In genomic region chr4:183772361-183772760, GRCh38 we compare ENCODE assay signal across 26 cellular contexts.
"Had no signal": no experiment of that assay in that cellular context is flagged by ENCODE, and none has a peak within 500 bp of the region (broad histone marks: within the 10 kb centered on the region; RNA-seq: fewer than 3 reads in every experiment).

No MANE protein-coding gene starts in this region.

- H3K4me3 ChIP-seq: left lung, lower lobe of right lung, ovary, prostate gland, skin epidermis, stomach, testis, thyroid gland, transverse colon, upper lobe of left lung had no signal

- H3K4me1 ChIP-seq: left lung, lower lobe of right lung, prostate gland, testis, thyroid gland, transverse colon, upper lobe of left lung had no signal

- FAIRE-seq: kidney had no signal

- H3K36me3 ChIP-seq: left lung, lower lobe of right lung, ovary, prostate gland, stomach, thyroid gland, transverse colon, upper lobe of left lung had no signal

- DNase-seq: hippocampal formation; kidney; left colon; left lung; lower lobe of right lung; mesendoderm; naive thymus-derived CD4-positive, alpha-beta T cell; ovary; retina; right cardiac atrium; stimulated activated CD4-positive, alpha-beta T cell treated with anti-CD3 and anti-CD28 coated beads, Interleukin-12 subunit alpha, Interleukin-12 subunit beta, amount 100 ng/mL, for 4 hours; stimulated activated CD4-positive, alpha-beta T cell treated with anti-CD3 and anti-CD28 coated beads, Interleukin-15, amount 100 ng/mL, for 24 hours; stimulated activated CD4-positive, alpha-beta T cell treated with anti-CD3 and anti-CD28 coated beads, Interleukin-2, amount 100 ng/mL, for 24 hours; stimulated activated CD4-positive, alpha-beta T cell treated with anti-CD3 and anti-CD28 coated beads, Interleukin-4, amount 100 ng/mL, for 1 hour; stimulated activated naive B cell treated with anti-CD40 and anti-IgM and Interleukin-4, amounts not matched to agents 10 μg/mL and 1 μg/mL and 100 μg/mL, for 72 hours; stimulated activated naive CD8-positive, alpha-beta T cell treated with anti-CD3 and anti-CD28 coated beads, Interleukin-15, Interleukin-2, amounts not matched to agents 100 U/mL and 50 U/mL, for 24 hours; stomach; testis; thyroid gland; transverse colon; upper lobe of left lung had no signal

- H3K4me3 Mint-ChIP-seq: mesothelial cell of epicardium; naive thymus-derived CD4-positive, alpha-beta T cell; natural killer cell treated with Interleukin-12 subunit alpha and Interleukin-12 subunit beta and Interleukin-15 and Interleukin-18, amount 100 ng/mL, for 72 hours; stimulated activated naive B cell treated with anti-CD40 and anti-IgM and Interleukin-4, amounts not matched to agents 10 μg/mL and 1 μg/mL and 100 μg/mL, for 72 hours had no signal

- H3K27ac Mint-ChIP-seq: mesothelial cell of epicardium; naive thymus-derived CD4-positive, alpha-beta T cell; natural killer cell treated with Interleukin-12 subunit alpha and Interleukin-12 subunit beta and Interleukin-15 and Interleukin-18, amount 100 ng/mL, for 72 hours; stimulated activated naive B cell treated with anti-CD40 and anti-IgM and Interleukin-4, amounts not matched to agents 10 μg/mL and 1 μg/mL and 100 μg/mL, for 72 hours had no signal

- H3K27me3 ChIP-seq: left lung, ovary, stomach, testis, thyroid gland, transverse colon, upper lobe of left lung had no signal

- ATAC-seq: left colon; left lung; lower lobe of right lung; naive thymus-derived CD4-positive, alpha-beta T cell; natural killer cell treated with Interleukin-12 subunit alpha and Interleukin-12 subunit beta and Interleukin-15 and Interleukin-18, amount 100 ng/mL, for 72 hours; right cardiac atrium; sciatic nerve; stimulated activated naive B cell treated with anti-CD40 and anti-IgM and Interleukin-4, amounts not matched to agents 10 μg/mL and 1 μg/mL and 100 μg/mL, for 72 hours; stimulated activated naive CD8-positive, alpha-beta T cell treated with anti-CD3 and anti-CD28 coated beads, Interleukin-15, Interleukin-2, amounts not matched to agents 100 U/mL and 50 U/mL, for 24 hours had no signal

- H3K4me1 Mint-ChIP-seq: naive thymus-derived CD4-positive, alpha-beta T cell; stimulated activated naive B cell treated with anti-CD40 and anti-IgM and Interleukin-4, amounts not matched to agents 10 μg/mL and 1 μg/mL and 100 μg/mL, for 72 hours had no signal

- H3K36me3 Mint-ChIP-seq: mesothelial cell of epicardium; naive thymus-derived CD4-positive, alpha-beta T cell; natural killer cell treated with Interleukin-12 subunit alpha and Interleukin-12 subunit beta and Interleukin-15 and Interleukin-18, amount 100 ng/mL, for 72 hours; stimulated activated naive B cell treated with anti-CD40 and anti-IgM and Interleukin-4, amounts not matched to agents 10 μg/mL and 1 μg/mL and 100 μg/mL, for 72 hours had no signal

- H3K27ac ChIP-seq: left lung, lower lobe of right lung, ovary, prostate gland, skin epidermis, stomach, testis, thyroid gland, transverse colon, upper lobe of left lung had no signal

- H3K9me3 ChIP-seq: left lung, lower lobe of right lung, prostate gland, testis, thyroid gland, transverse colon, upper lobe of left lung had no signal

- H3K9me3 Mint-ChIP-seq: natural killer cell treated with Interleukin-12 subunit alpha and Interleukin-12 subunit beta and Interleukin-15 and Interleukin-18, amount 100 ng/mL, for 72 hours had no signal
